1 cellular context compared by ENCODE assay signal in genomic region chr9:71741841-71742648, GRCh38.
A peak's percentile ranks its signal among the peaks of the same experiment; 100 is the strongest.
TF ChIP-seq lines count a peak whose summit lies in the region.

No MANE protein-coding gene starts in this region.

TF ChIP-seq in K562, 482 proteins besides CTCF, POLR2A, EP300 and RAD21 (continued from another document and continues in another):
- no peak for TF ChIP-seq TRIM25 (IDR thresholded peaks at IDR 0.05; ENCODE audit: borderline replicate concordance)
- TF ChIP-seq ARID4B (CRISPR knock-in tag; IDR thresholded peaks at IDR 0.05) = no peak
- TF ChIP-seq HNRNPK (IDR thresholded peaks at IDR 0.05; ENCODE audit: low read depth, low read length, poor library complexity, severe bottlenecking) = no peak
- no peak for TF ChIP-seq RB1 (IDR thresholded peaks at IDR 0.05; ENCODE audit: low read depth)
- no peak for TF ChIP-seq ID3 (CRISPR knock-in tag; IDR thresholded peaks at IDR 0.05)
- no peak for TF ChIP-seq ID3 (tag; IDR thresholded peaks at IDR 0.05)
- TF ChIP-seq RREB1 (CRISPR knock-in tag; IDR thresholded peaks at IDR 0.05) = no peak
- no peak for TF ChIP-seq FOS (IDR thresholded peaks at IDR 0.05; ENCODE audit: extremely low read depth, insufficient read length)
- TF ChIP-seq U2AF1 (optimal IDR thresholded peaks at IDR 0.05; ENCODE audit: low read depth, low read length) = no peak
- no peak for TF ChIP-seq ASH1L (IDR thresholded peaks at IDR 0.05; ENCODE audit: borderline replicate concordance, low read depth, partially characterized antibody)
- TF ChIP-seq ZNF395 (CRISPR knock-in tag; IDR thresholded peaks at IDR 0.05) = no peak; the same call in 1 of the 2 replicates
- TF ChIP-seq SIN3A (IDR thresholded peaks at IDR 0.05; ENCODE audit: borderline replicate concordance in 2 of 2, control insufficient read depth in 1 of 2, low read depth in 2 of 2, low read length in 2 of 2) = no peak
- TF ChIP-seq FOXP1 (CRISPR knock-in tag; IDR thresholded peaks at IDR 0.05) = no peak
- TF ChIP-seq RBM15 (IDR thresholded peaks at IDR 0.05; ENCODE audit: insufficient read depth, low read length) = no peak
- TF ChIP-seq SMAD3 (CRISPR knock-in tag; conservative IDR thresholded peaks at IDR 0.05) = 0 out of 2 replicates have a peak, but pooled peaks have one; percentile 15
- no peak for TF ChIP-seq ZNF197 (CRISPR knock-in tag; IDR thresholded peaks at IDR 0.05; ENCODE audit: low read depth)
- no peak for TF ChIP-seq PHF8 (IDR thresholded peaks at IDR 0.05; ENCODE audit: borderline replicate concordance, low read length)
- no peak for TF ChIP-seq HLTF (IDR thresholded peaks at IDR 0.05)
- TF ChIP-seq ZNF140 (CRISPR knock-in tag; IDR thresholded peaks at IDR 0.05) = no peak
- no peak for TF ChIP-seq CEBPB (tag; IDR thresholded peaks at IDR 0.05)
- TF ChIP-seq XRCC5 (IDR thresholded peaks at IDR 0.05; ENCODE audit: low read depth, low read length) = no peak
- no peak for TF ChIP-seq SRF (CRISPR knock-in tag; IDR thresholded peaks at IDR 0.05)
- TF ChIP-seq THRA (IDR thresholded peaks at IDR 0.05) = no peak
- no peak for TF ChIP-seq HNRNPL (IDR thresholded peaks at IDR 0.05; ENCODE audit: low read depth, low read length)
- TF ChIP-seq TCFL5 (CRISPR knock-in tag; conservative IDR thresholded peaks at IDR 0.05) = no peak
- TF ChIP-seq LARP7 (IDR thresholded peaks at IDR 0.05) = no peak
- peak; percentile 37 for TF ChIP-seq HDAC3 (IDR thresholded peaks at IDR 0.05; ENCODE audit: borderline replicate concordance, partially characterized antibody)
- no peak for TF ChIP-seq CGGBP1 (CRISPR knock-in tag; IDR thresholded peaks at IDR 0.05)
- no peak for TF ChIP-seq MCM5 (IDR thresholded peaks at IDR 0.05; ENCODE audit: low read depth)
- no peak for TF ChIP-seq E2F4 (CRISPR knock-in tag; IDR thresholded peaks at IDR 0.05; ENCODE audit: low read depth)
- TF ChIP-seq NUFIP1 (IDR thresholded peaks at IDR 0.05; ENCODE audit: partially characterized antibody) = no peak
- no peak for TF ChIP-seq GTF2F1 (IDR thresholded peaks at IDR 0.05; ENCODE audit: low read depth, low read length)
- TF ChIP-seq ERF (CRISPR knock-in tag; IDR thresholded peaks at IDR 0.05) = no peak
- TF ChIP-seq DPF2 (IDR thresholded peaks at IDR 0.05) = peak; percentile 95
- no peak for TF ChIP-seq KLF1 (tag; IDR thresholded peaks at IDR 0.05)
- no peak for TF ChIP-seq NFXL1 (CRISPR knock-in tag; IDR thresholded peaks at IDR 0.05)
- TF ChIP-seq SMARCB1 (IDR thresholded peaks at IDR 0.05; ENCODE audit: insufficient read length, low read depth) = no peak
- no peak for TF ChIP-seq ZNF253 (CRISPR knock-in tag; conservative IDR thresholded peaks at IDR 0.05)
- no peak for TF ChIP-seq ZNF512 (tag; IDR thresholded peaks at IDR 0.05)
- TF ChIP-seq ZNF830 (CRISPR knock-in tag; IDR thresholded peaks at IDR 0.05) = no peak
- TF ChIP-seq TCF7L2 (IDR thresholded peaks at IDR 0.05; ENCODE audit: low read depth, low read length) = peak; percentile 66; the same call in 1 of the 2 replicates
- TF ChIP-seq TAF7 (tag; IDR thresholded peaks at IDR 0.05) = no peak
- no peak for TF ChIP-seq ZNF274 (IDR thresholded peaks at IDR 0.05; ENCODE audit: borderline replicate concordance, low read depth, low read length)
- TF ChIP-seq XRCC4 (IDR thresholded peaks at IDR 0.05; ENCODE audit: extremely low read depth, insufficient read depth, insufficient read length) = no peak
- TF ChIP-seq ZNF778 (CRISPR knock-in tag; IDR thresholded peaks at IDR 0.05) = no peak
